Comparison of ENCODE assay signal across 8 cellular contexts in genomic region chr2:102226612-102227351, GRCh38. TPM values are rescaled to one million over a fixed set of nuclear protein-coding genes. Genes with fewer than 3 reads are reported as not detected.
DNase-seq lines count a peak whose midpoint lies in the region; ATAC-seq and TF ChIP-seq lines count a peak whose summit lies in the region.

No MANE protein-coding gene starts in this region.

- peaks cover 10% of the 10 kb centered on the region for H3K9me3 Mint-ChIP-seq in T-helper 1 cell treated with Interleukin-12 subunit alpha and Interleukin-12 subunit beta and Interleukin-4 antibody, amounts not matched to agents 30 μg/mL and 1 μg/mL, for 36 hours

- peaks cover 39% of the 10 kb centered on the region for H3K4me1 Mint-ChIP-seq in T-helper 1 cell treated with Interleukin-12 subunit alpha and Interleukin-12 subunit beta and Interleukin-4 antibody, amounts not matched to agents 30 μg/mL and 1 μg/mL, for 36 hours (ENCODE audit: low read depth)

- no peak for DNase-seq in T-helper 1 cell
- peak; percentile 80 for DNase-seq in left kidney (ENCODE audit: low read depth, low spot score)
- no peak for DNase-seq in suprapubic skin (ENCODE audit: low spot score in 2 of 2)

- H3K4me1 ChIP-seq in suprapubic skin: peaks cover 44% of the 10 kb centered on the region

- H3K4me3 Mint-ChIP-seq in T-helper 1 cell treated with Interleukin-12 subunit alpha and Interleukin-12 subunit beta and Interleukin-4 antibody, amounts not matched to agents 30 μg/mL and 1 μg/mL, for 36 hours: peak overlapping the region; percentile 29

- no peak for TF ChIP-seq CTCF in suprapubic skin (IDR thresholded peaks at IDR 0.05)

- ATAC-seq in HG02588 (IDR thresholded peaks at IDR 0.05; ENCODE audit: unreplicated experiment): no peak
- no peak for ATAC-seq in GM21381 (IDR thresholded peaks at IDR 0.05; ENCODE audit: unreplicated experiment)
- no peak for ATAC-seq in HG03196 (IDR thresholded peaks at IDR 0.05; ENCODE audit: unreplicated experiment)

- H3K27ac Mint-ChIP-seq in T-helper 1 cell treated with Interleukin-12 subunit alpha and Interleukin-12 subunit beta and Interleukin-4 antibody, amounts not matched to agents 30 μg/mL and 1 μg/mL, for 36 hours: peak overlapping the region; percentile 76

- no peaks in the 10 kb centered on the region for H3K27me3 Mint-ChIP-seq in T-helper 1 cell treated with Interleukin-12 subunit alpha and Interleukin-12 subunit beta and Interleukin-4 antibody, amounts not matched to agents 30 μg/mL and 1 μg/mL, for 36 hours (ENCODE audit: low read depth)

- no peak for TF ChIP-seq POLR2A in suprapubic skin (IDR thresholded peaks at IDR 0.05)

- no peaks in the 10 kb centered on the region for H3K9me3 ChIP-seq in suprapubic skin

- WGBS in suprapubic skin: 58% methylated on average over 6 of the region's 6 CpGs

- peak overlapping the region; percentile 84 for H3K27ac ChIP-seq in angular gyrus (ENCODE audit: low read depth, low read length)
- peak overlapping the region; percentile 88 for H3K27ac ChIP-seq in suprapubic skin

- H3K36me3 Mint-ChIP-seq in T-helper 1 cell treated with Interleukin-12 subunit alpha and Interleukin-12 subunit beta and Interleukin-4 antibody, amounts not matched to agents 30 μg/mL and 1 μg/mL, for 36 hours (ENCODE audit: low read depth): no peaks in the 10 kb centered on the region

- no peaks in the 10 kb centered on the region for H3K27me3 ChIP-seq in suprapubic skin

- H3K4me3 ChIP-seq in suprapubic skin: no peak overlapping the region

- no peaks in the 10 kb centered on the region for H3K36me3 ChIP-seq in suprapubic skin

- TF ChIP-seq EP300 in suprapubic skin (IDR thresholded peaks at IDR 0.05): no peak

RNA-seq across cellular contexts. Expression of gene IL1RL2, which starts 40.0 kb away (rescaled TPM):
- 10 to 100 TPM in 3 of 4 donors, 1 to 10 TPM in 1; 7.0 to 15.9 (median 12.0) TPM for total RNA-seq in suprapubic skin
